In the genomic region with DNA sequence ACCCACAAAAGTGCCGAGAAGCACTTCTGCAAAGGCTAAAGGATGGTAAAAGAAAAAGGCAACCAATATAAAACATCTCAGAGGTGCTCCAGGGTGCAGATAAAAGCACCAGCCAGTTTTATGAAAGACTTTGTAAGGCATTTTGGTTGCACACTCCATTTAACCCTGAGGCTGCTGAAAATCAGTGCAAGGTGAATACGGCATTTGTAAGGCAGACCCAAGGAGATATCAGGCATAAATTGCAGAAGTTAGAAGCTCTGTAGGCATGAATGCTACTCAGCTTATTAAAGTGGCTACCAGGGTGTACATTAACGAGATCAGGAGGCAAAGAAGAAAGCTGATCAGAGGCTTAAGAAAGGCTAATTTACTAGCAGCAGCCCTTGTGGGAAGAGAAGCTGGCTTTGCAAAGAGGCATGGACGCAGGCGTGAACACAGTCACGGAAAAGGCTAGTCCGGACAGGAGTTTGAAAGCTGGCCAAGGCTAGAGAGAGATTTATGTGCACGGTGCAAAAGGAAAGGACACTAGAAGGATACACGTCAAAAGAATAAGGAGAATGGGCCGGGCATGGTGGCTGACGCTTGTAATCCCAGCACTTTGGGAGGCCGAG, we compare ENCODE assay signal across 8 cellular contexts.
DNase-seq lines count a peak whose midpoint lies in the region; ATAC-seq and TF ChIP-seq lines count a peak whose summit lies in the region.

No MANE protein-coding gene starts in this region.

- no peak for DNase-seq in activated CD8-positive, alpha-beta T cell treated with anti-CD3 and anti-CD28 coated beads for 36 hours
- no peak for DNase-seq in right atrium auricular region (ENCODE audit: low spot score)
- no peak for DNase-seq in SK-N-DZ (ENCODE audit: low spot score)
- DNase-seq in NCI-H748 treated with DMSO at 0.1 percent for 48 hours (lab: John Stamatoyannopoulos, UW), result no peak
- DNase-seq in head of caudate nucleus, result no peak

- peak overlapping the region; percentile 47 for H3K4me3 ChIP-seq in HUES48 (ENCODE audit: low read depth, low read length)
- H3K4me3 ChIP-seq in right atrium auricular region, result peak overlapping the region; percentile 38 to 50
- H3K4me3 ChIP-seq in skin epidermis, result peak overlapping the region; percentile 23 to 42 (median 32)

- POLR2A ChIA-PET in activated CD8-positive, alpha-beta T cell treated with anti-CD3 and anti-CD28 coated beads for 36 hours (lab: Charles Lee), result no interaction called here

- H3K4me1 Mint-ChIP-seq in activated CD8-positive, alpha-beta T cell treated with anti-CD3 and anti-CD28 coated beads for 36 hours (ENCODE audit: low read depth), result peaks cover 26% of the 10 kb centered on the region

- H3K27me3 ChIP-seq in HUES48 (ENCODE audit: control insufficient read depth, insufficient read depth, low read length), result no peaks in the 10 kb centered on the region
- H3K27me3 ChIP-seq in right atrium auricular region, result no peaks in the 10 kb centered on the region

- no peak for TF ChIP-seq CTCF in activated CD8-positive, alpha-beta T cell treated with anti-CD3 and anti-CD28 coated beads for 36 hours (IDR thresholded peaks at IDR 0.05)
- no peak for TF ChIP-seq CTCF in right atrium auricular region (IDR thresholded peaks at IDR 0.05)

- CTCF ChIA-PET in activated CD8-positive, alpha-beta T cell treated with anti-CD3 and anti-CD28 coated beads for 36 hours (lab: Charles Lee), result no interaction called here

- no peak overlapping the region for H3K9ac ChIP-seq in HUES48 (ENCODE audit: low read depth, low read length)

- no peaks in the 10 kb centered on the region for H3K9me3 Mint-ChIP-seq in activated CD8-positive, alpha-beta T cell treated with anti-CD3 and anti-CD28 coated beads for 36 hours

- H3K4me1 ChIP-seq in HUES48 (ENCODE audit: control insufficient read depth, insufficient read depth, low read length) (peaks cover 32% of the 10 kb centered on the region), right atrium auricular region (peaks cover 0 to 27% of the 10 kb centered on the region in 2 donors)

- ATAC-seq in activated CD8-positive, alpha-beta T cell treated with anti-CD3 and anti-CD28 coated beads for 36 hours, result no peak
- no peak for ATAC-seq in HG03039 (IDR thresholded peaks at IDR 0.05; ENCODE audit: unreplicated experiment)

- no peaks in the 10 kb centered on the region for H3K36me3 Mint-ChIP-seq in activated CD8-positive, alpha-beta T cell treated with anti-CD3 and anti-CD28 coated beads for 36 hours (ENCODE audit: low read depth)

- peaks cover 6% of the 10 kb centered on the region; the same call in 1 of the 2 replicates for H3K9me3 ChIP-seq in HUES48 (ENCODE audit: control insufficient read depth, insufficient read depth, low read length)
- no peaks in the 10 kb centered on the region for H3K9me3 ChIP-seq in right atrium auricular region

- H3K27ac ChIP-seq in HUES48 (ENCODE audit: low read depth, low read length) (peak overlapping the region; percentile 85), right atrium auricular region (peak overlapping the region; percentile 78 to 82), skin epidermis (peak overlapping the region in 17 of 21 experiments; percentile 51 to 85 (median 77))

- H3K27ac Mint-ChIP-seq in activated CD8-positive, alpha-beta T cell treated with anti-CD3 and anti-CD28 coated beads for 36 hours, result peak overlapping the region; percentile 87

- peak overlapping the region; percentile 81 for H3K4me3 Mint-ChIP-seq in activated CD8-positive, alpha-beta T cell treated with anti-CD3 and anti-CD28 coated beads for 36 hours

- H3K36me3 ChIP-seq in HUES48 (ENCODE audit: control insufficient read depth, insufficient read depth, low read length) (no peaks in the 10 kb centered on the region), right atrium auricular region (no peaks in the 10 kb centered on the region)

- no peaks in the 10 kb centered on the region for H3K27me3 Mint-ChIP-seq in activated CD8-positive, alpha-beta T cell treated with anti-CD3 and anti-CD28 coated beads for 36 hours

- intact Hi-C loops in activated CD8-positive, alpha-beta T cell treated with anti-CD3 and anti-CD28 coated beads for 36 hours (cut with micrococcal nuclease), result no loop called here
- intact Hi-C loops in head of caudate nucleus (cut with DNase I), result no loop called here
